Comparison of ENCODE assay signal across 1 cellular context in the genomic region with DNA sequence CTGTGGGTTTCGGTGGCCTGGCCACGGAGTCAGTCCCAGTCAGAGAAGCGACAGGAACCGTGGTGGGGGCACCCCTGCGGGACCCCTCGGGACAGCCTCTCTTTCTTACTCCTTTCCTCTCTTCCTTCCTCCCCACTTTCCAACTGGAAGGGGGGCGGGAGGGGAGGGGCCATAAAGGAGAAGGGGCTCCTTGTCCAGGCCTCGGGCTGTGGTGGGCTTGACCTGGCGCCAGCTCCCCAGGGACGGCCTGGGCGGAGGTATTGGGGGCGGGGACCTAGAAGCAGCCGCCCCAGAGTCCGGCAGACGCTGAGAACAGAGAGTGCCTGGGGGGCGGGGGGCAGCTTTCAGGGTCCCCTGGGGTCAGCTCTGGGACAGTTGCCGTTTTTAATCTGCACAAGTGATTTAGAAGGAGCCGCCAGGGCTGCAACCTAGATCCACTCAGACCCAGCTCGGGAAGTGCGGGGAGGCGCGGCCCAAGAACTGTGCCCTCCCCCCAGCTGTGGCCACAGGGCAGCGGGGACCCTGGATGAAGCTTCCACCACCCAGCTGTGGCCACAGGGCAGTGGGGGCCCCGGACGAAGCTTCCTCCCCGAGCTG.
TF ChIP-seq lines count a peak whose summit lies in the region.

No MANE protein-coding gene starts in this region.

TF ChIP-seq in GM12878, 131 proteins besides CTCF, POLR2A, EP300 and RAD21:
- TF ChIP-seq, protein P1, sequence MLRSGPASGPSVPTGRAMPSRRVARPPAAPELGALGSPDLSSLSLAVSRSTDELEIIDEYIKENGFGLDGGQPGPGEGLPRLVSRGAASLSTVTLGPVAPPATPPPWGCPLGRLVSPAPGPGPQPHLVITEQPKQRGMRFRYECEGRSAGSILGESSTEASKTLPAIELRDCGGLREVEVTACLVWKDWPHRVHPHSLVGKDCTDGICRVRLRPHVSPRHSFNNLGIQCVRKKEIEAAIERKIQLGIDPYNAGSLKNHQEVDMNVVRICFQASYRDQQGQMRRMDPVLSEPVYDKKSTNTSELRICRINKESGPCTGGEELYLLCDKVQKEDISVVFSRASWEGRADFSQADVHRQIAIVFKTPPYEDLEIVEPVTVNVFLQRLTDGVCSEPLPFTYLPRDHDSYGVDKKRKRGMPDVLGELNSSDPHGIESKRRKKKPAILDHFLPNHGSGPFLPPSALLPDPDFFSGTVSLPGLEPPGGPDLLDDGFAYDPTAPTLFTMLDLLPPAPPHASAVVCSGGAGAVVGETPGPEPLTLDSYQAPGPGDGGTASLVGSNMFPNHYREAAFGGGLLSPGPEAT (IDR thresholded peaks at IDR 0.05; ENCODE audit: low read depth): no peak
- TF ChIP-seq MEF2B (IDR thresholded peaks at IDR 0.05; ENCODE audit: partially characterized antibody, poor library complexity, severe bottlenecking) (peak; percentile 14), CBFB (IDR thresholded peaks at IDR 0.05; ENCODE audit: low read depth) (no peak), BRCA1 (IDR thresholded peaks at IDR 0.05; ENCODE audit: low read depth, low read length) (no peak)
- TF ChIP-seq, protein P2, sequence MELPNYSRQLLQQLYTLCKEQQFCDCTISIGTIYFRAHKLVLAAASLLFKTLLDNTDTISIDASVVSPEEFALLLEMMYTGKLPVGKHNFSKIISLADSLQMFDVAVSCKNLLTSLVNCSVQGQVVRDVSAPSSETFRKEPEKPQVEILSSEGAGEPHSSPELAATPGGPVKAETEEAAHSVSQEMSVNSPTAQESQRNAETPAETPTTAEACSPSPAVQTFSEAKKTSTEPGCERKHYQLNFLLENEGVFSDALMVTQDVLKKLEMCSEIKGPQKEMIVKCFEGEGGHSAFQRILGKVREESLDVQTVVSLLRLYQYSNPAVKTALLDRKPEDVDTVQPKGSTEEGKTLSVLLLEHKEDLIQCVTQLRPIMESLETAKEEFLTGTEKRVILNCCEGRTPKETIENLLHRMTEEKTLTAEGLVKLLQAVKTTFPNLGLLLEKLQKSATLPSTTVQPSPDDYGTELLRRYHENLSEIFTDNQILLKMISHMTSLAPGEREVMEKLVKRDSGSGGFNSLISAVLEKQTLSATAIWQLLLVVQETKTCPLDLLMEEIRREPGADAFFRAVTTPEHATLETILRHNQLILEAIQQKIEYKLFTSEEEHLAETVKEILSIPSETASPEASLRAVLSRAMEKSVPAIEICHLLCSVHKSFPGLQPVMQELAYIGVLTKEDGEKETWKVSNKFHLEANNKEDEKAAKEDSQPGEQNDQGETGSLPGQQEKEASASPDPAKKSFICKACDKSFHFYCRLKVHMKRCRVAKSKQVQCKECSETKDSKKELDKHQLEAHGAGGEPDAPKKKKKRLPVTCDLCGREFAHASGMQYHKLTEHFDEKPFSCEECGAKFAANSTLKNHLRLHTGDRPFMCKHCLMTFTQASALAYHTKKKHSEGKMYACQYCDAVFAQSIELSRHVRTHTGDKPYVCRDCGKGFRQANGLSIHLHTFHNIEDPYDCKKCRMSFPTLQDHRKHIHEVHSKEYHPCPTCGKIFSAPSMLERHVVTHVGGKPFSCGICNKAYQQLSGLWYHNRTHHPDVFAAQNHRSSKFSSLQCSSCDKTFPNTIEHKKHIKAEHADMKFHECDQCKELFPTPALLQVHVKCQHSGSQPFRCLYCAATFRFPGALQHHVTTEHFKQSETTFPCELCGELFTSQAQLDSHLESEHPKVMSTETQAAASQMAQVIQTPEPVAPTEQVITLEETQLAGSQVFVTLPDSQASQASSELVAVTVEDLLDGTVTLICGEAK (IDR thresholded peaks at IDR 0.05; ENCODE audit: borderline replicate concordance): no peak
